ENCODE assay signal across 23 cellular contexts in genomic region chr2:49858113-49858490, GRCh38.
"Had no signal": no experiment of that assay in that cellular context is flagged by ENCODE, and none has a peak within 500 bp of the region (broad histone marks: within the 10 kb centered on the region; RNA-seq: fewer than 3 reads in every experiment).

No MANE protein-coding gene starts in this region.

- ATAC-seq: naive thymus-derived CD8-positive, alpha-beta T cell; natural killer cell treated with Interleukin-12 subunit alpha and Interleukin-12 subunit beta and Interleukin-15 and Interleukin-18, amount 100 ng/mL, for 72 hours; psoas muscle; right cardiac atrium; right lobe of liver; stimulated activated effector memory CD8-positive, alpha-beta T cell treated with anti-CD3 and anti-CD28 coated beads, Interleukin-12 subunit alpha, Interleukin-12 subunit beta, amount 100 ng/mL, for 72 hours; stimulated activated naive B cell treated with anti-CD40 and anti-IgM and Interleukin-4, amounts not matched to agents 10 μg/mL and 1 μg/mL and 100 μg/mL, for 72 hours; upper lobe of right lung had no signal

- DNase-seq: naive thymus-derived CD8-positive, alpha-beta T cell; occipital lobe; ovary; posterior cingulate gyrus; psoas muscle; right cardiac atrium; right lobe of liver; sigmoid colon; small intestine; stimulated activated CD4-positive, alpha-beta T cell treated with anti-CD3 and anti-CD28 coated beads, Interleukin-15, amount 100 ng/mL, for 24 hours; stimulated activated CD4-positive, alpha-beta T cell treated with anti-CD3 and anti-CD28 coated beads, Interleukin-2, amount 100 ng/mL, for 24 hours; stimulated activated CD4-positive, alpha-beta T cell treated with anti-CD3 and anti-CD28 coated beads, Interleukin-2, amount 100 ng/mL, for 48 hours; stimulated activated CD4-positive, alpha-beta T cell treated with anti-CD3 and anti-CD28 coated beads, Interleukin-4, amount 100 ng/mL, for 24 hours; stimulated activated naive B cell treated with anti-CD40 and anti-IgM and Interleukin-4, amounts not matched to agents 10 μg/mL and 1 μg/mL and 100 μg/mL, for 72 hours; stimulated activated naive CD4-positive, alpha-beta T cell treated with Interleukin-2 at 50 U/mL for 16 hours; substantia nigra; testis; tibial artery; transverse colon; upper lobe of right lung; uterus had no signal

- FAIRE-seq: small intestine had no signal
